ENCODE assay signal across 15 cellular contexts in the genomic region with DNA sequence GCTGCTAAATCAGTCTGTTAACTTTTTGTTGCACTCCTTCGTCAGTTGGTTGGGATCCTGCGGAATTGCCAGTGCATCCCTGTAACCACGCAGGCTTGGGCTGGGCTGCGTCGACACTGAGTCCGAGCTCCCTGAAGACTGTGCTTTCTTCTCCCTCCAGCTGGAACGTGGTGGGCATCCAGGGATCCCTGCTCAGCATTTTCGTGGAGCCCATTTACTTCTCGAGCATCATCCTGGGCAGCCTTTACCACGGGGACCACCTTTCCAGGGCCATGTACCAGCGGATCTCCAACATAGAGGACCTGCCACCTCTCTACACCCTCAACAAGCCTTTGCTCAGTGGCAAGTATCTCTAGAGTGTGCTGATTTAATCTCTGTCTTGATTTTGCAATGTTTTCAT.
DNase-seq lines count a peak whose midpoint lies in the region; ATAC-seq and TF ChIP-seq lines count a peak whose summit lies in the region.
"Had no signal": no experiment of that assay in that cellular context is flagged by ENCODE, and none has a peak within 500 bp of the region (broad histone marks: within the 10 kb centered on the region; RNA-seq: fewer than 3 reads in every experiment).

No MANE protein-coding gene starts in this region.

- H3K9me2 ChIP-seq in MM.1S (replicated peaks; ENCODE audit: insufficient read depth, low read length) = no peaks in the 10 kb centered on the region

- H2AFZ ChIP-seq in MM.1S (ENCODE audit: low read length) (no peak overlapping the region), trophoblast cell (ENCODE audit: insufficient read depth, low read length, poor library complexity) (no peak overlapping the region)
- H2AFZ ChIP-seq: GM23248 had no signal

- DNase-seq in MM.1S = no peak
- DNase-seq in trophoblast cell = no peak
- no peak for DNase-seq in effector CD8-positive, alpha-beta T cell (lab: John Stamatoyannopoulos, UW)
- DNase-seq: Calu3; CD4-positive, alpha-beta T cell; COR-L47; DMS53; DMS79 treated with DMSO at 0.1 percent for 48 hours; GF-D8; GM23248; H7; HCEC 1CT had no signal

- no peaks in the 10 kb centered on the region for H3K79me1 ChIP-seq in trophoblast cell (ENCODE audit: low read length)

- no peak for TF ChIP-seq CTCF in MM.1S (IDR thresholded peaks at IDR 0.05; ENCODE audit: low read length)

- no peak overlapping the region for H3K23ac ChIP-seq in trophoblast cell (ENCODE audit: low read length)

- H3K4me2 ChIP-seq in BLaER1 treated with 17β-estradiol and CSF1 and Interleukin-3, amounts not matched to agents 10 nM and 100 nM = peak overlapping the region in 6 of 11 experiments; percentile 18 to 51 (median 33); a peak in 8 of 22 replicates
- H3K4me2 ChIP-seq in MM.1S (ENCODE audit: low read depth, low read length) (peak overlapping the region; percentile 8; the same call in 1 of the 2 replicates), trophoblast cell (ENCODE audit: low read length) (no peak overlapping the region)

- H3K4ac ChIP-seq in trophoblast cell (ENCODE audit: low read depth, low read length) = no peak overlapping the region

- H3K27me3 ChIP-seq in BLaER1 treated with 17β-estradiol and CSF1 and Interleukin-3, amounts not matched to agents 10 nM and 100 nM = peaks cover 0 to 23% (median 0%) of the 10 kb centered on the region in 11 experiments; a peak in 2 of 22 replicates
- H3K27me3 ChIP-seq in MM.1S (replicated peaks; ENCODE audit: insufficient read depth, low read length) (peaks cover 98% of the 10 kb centered on the region), trophoblast cell (ENCODE audit: insufficient read depth, low read length) (no peaks in the 10 kb centered on the region)

- H4K20me1 ChIP-seq in BLaER1 treated with 17β-estradiol and CSF1 and Interleukin-3, amounts not matched to agents 10 nM and 100 nM = peaks cover 0 to 37% (median under 1%) of the 10 kb centered on the region in 11 experiments; a peak in 8 of 22 replicates
- peaks cover 2% of the 10 kb centered on the region; the same call in 1 of the 2 replicates for H4K20me1 ChIP-seq in MM.1S (ENCODE audit: insufficient read depth, low read length)

- H3F3A ChIP-seq in MM.1S (ENCODE audit: insufficient read depth, low read length) = no peaks in the 10 kb centered on the region

- H3K9ac ChIP-seq in BLaER1 treated with 17β-estradiol and CSF1 and Interleukin-3, amounts not matched to agents 10 nM and 100 nM = no peak overlapping the region
- no peak overlapping the region for H3K9ac ChIP-seq in MM.1S (ENCODE audit: low read length)
- H3K9ac ChIP-seq in trophoblast cell (ENCODE audit: low read length) = peak overlapping the region; percentile 4
- H3K9ac ChIP-seq: GM23248 had no signal

- H2BK5ac ChIP-seq in trophoblast cell (ENCODE audit: low read depth, low read length, poor library complexity) = no peak overlapping the region

- H2BK12ac ChIP-seq in trophoblast cell (ENCODE audit: low read length) = no peak overlapping the region

- H3K79me2 ChIP-seq in MM.1S (ENCODE audit: low read length) (no peaks in the 10 kb centered on the region), trophoblast cell (ENCODE audit: control insufficient read depth, insufficient read depth, low read length, poor library complexity) (no peaks in the 10 kb centered on the region)

- H3K14ac ChIP-seq in trophoblast cell (ENCODE audit: low read length) = no peak overlapping the region

- no peak overlapping the region for H4K91ac ChIP-seq in trophoblast cell (ENCODE audit: low read depth, low read length)

- no peak overlapping the region for H2BK120ac ChIP-seq in trophoblast cell (ENCODE audit: insufficient read depth, low read length, poor library complexity)

- no peak overlapping the region for H4K8ac ChIP-seq in trophoblast cell (ENCODE audit: low read depth, low read length)

- no peak overlapping the region for H4K12ac ChIP-seq in trophoblast cell (ENCODE audit: low read depth, low read length)

- H2AK5ac ChIP-seq in trophoblast cell (ENCODE audit: low read length) = no peak overlapping the region

- H3K4me1 ChIP-seq in BLaER1 treated with 17β-estradiol and CSF1 and Interleukin-3, amounts not matched to agents 10 nM and 100 nM = peaks cover 21 to 46% (median 38%) of the 10 kb centered on the region in 10 experiments
- peaks cover 3% of the 10 kb centered on the region; the same call in 1 of the 2 replicates for H3K4me1 ChIP-seq in MM.1S (ENCODE audit: low read length)
- peaks cover 0 to 4% of the 10 kb centered on the region in 2 experiments for H3K4me1 ChIP-seq in trophoblast cell (ENCODE audit: control insufficient read depth in 1 of 2, insufficient read depth in 2 of 2, low read length in 2 of 2)

- no peak overlapping the region for H3K18ac ChIP-seq in trophoblast cell (ENCODE audit: low read length)

- peaks cover 8 to 84% (median 54%) of the 10 kb centered on the region in 11 experiments; a peak in 21 of 22 replicates for H3K36me3 ChIP-seq in BLaER1 treated with 17β-estradiol and CSF1 and Interleukin-3, amounts not matched to agents 10 nM and 100 nM
- H3K36me3 ChIP-seq in MM.1S (replicated peaks; ENCODE audit: insufficient read depth, low read length) (no peaks in the 10 kb centered on the region), trophoblast cell (ENCODE audit: control insufficient read depth in 1 of 2, insufficient read depth in 2 of 2, low read length in 2 of 2) (peaks cover 13 to 16% of the 10 kb centered on the region in 2 experiments)

- no peaks in the 10 kb centered on the region for H3K9me3 ChIP-seq in BLaER1 treated with 17β-estradiol and CSF1 and Interleukin-3, amounts not matched to agents 10 nM and 100 nM (replicated peaks in 1 of 11)
- H3K9me3 ChIP-seq in MM.1S (replicated peaks; ENCODE audit: insufficient read depth, low read length) (no peaks in the 10 kb centered on the region), trophoblast cell (ENCODE audit: insufficient read depth, low read depth, low read length) (no peaks in the 10 kb centered on the region)

- ATAC-seq in HG02678 (IDR thresholded peaks at IDR 0.05; ENCODE audit: unreplicated experiment) (no peak), GM21576 (IDR thresholded peaks at IDR 0.05; ENCODE audit: unreplicated experiment) (no peak)

- H3K4me3 ChIP-seq in BLaER1 treated with 17β-estradiol and CSF1 and Interleukin-3, amounts not matched to agents 10 nM and 100 nM = no peak overlapping the region
- H3K4me3 ChIP-seq in MM.1S (ENCODE audit: low read length) = no peak overlapping the region
- H3K4me3 ChIP-seq in trophoblast cell (ENCODE audit: low read depth, low read length) = no peak overlapping the region
- H3K4me3 ChIP-seq: GM23248 had no signal

- H3K27ac ChIP-seq in BLaER1 treated with 17β-estradiol and CSF1 and Interleukin-3, amounts not matched to agents 10 nM and 100 nM = no peak overlapping the region
- no peak overlapping the region for H3K27ac ChIP-seq in MM.1S (ENCODE audit: low read length)
- H3K27ac ChIP-seq in trophoblast cell (ENCODE audit: low read depth, low read length) = no peak overlapping the region
- H3K27ac ChIP-seq: GM23248 had no signal

- no CpG with 5 or more reads among the region's 11 CpGs for whole genome bisulfite sequencing in trophoblast cell (ENCODE audit: extremely low coverage, insufficient coverage, insufficient read length)
